In the genomic region with DNA sequence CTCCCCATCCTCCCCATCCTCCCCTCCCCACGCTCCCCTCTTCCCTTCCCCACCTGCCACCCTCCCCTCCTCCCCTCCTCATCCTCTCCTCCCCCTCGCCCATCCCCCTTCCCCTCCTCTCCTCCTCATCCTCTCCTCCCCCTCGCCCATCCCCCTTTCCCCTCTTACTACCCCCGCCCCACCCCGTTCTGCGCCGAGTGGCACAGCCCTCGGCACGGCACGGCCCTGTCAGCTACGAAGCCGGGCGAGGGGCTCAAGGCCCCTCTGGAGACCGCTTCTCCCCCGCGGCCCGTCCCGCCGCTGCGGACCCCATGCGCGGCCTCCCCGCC, we compare ENCODE assay signal across 12 cellular contexts.
DNase-seq lines count a peak whose midpoint lies in the region; ATAC-seq and TF ChIP-seq lines count a peak whose summit lies in the region.
"Had no signal": no experiment of that assay in that cellular context is flagged by ENCODE, and none has a peak within 500 bp of the region (broad histone marks: within the 10 kb centered on the region; RNA-seq: fewer than 3 reads in every experiment).

No MANE protein-coding gene starts in this region.

- no peak overlapping the region for H3K9ac ChIP-seq in iPS-15b (ENCODE audit: low read depth, low read length)
- no peak overlapping the region for H3K9ac ChIP-seq in Karpas-422 (ENCODE audit: low read length)

- intact Hi-C loops in Panc1 (cut with micrococcal nuclease; ENCODE audit: unreplicated experiment), result no loop called here
- intact Hi-C loops in left lung (cut with DNase I), result no loop called here

- H3K4me3 ChIP-seq in Panc1 (ENCODE audit: low read depth in 2 of 2, low read length in 2 of 2) (no peak overlapping the region), iPS-15b (ENCODE audit: low read depth, low read length) (peak overlapping the region; percentile 19), Karpas-422 (ENCODE audit: low read length) (no peak overlapping the region), left lung (no peak overlapping the region)
- H3K4me3 ChIP-seq: SJCRH30 had no signal

- TF ChIP-seq CTCF in Panc1 (IDR thresholded peaks at IDR 0.05) (0 out of 2 replicates have a peak, but pooled peaks have one; percentile 11), osteocyte (IDR thresholded peaks at IDR 0.05) (no peak), left lung (IDR thresholded peaks at IDR 0.05) (no peak)

- no peaks in the 10 kb centered on the region for H3K36me3 Mint-ChIP-seq in osteocyte (ENCODE audit: unreplicated experiment)
- H3K36me3 Mint-ChIP-seq: activated CD8-positive, alpha-beta memory T cell treated with anti-CD3 and anti-CD28 coated beads, Interleukin-2, amount 10 ng/mL, durations not matched to agents 7 days and 5 days had no signal

- H3K27ac ChIP-seq in Panc1 (ENCODE audit: low read length) (no peak overlapping the region), Karpas-422 (ENCODE audit: low read length) (no peak overlapping the region), left lung (no peak overlapping the region)
- H3K27ac ChIP-seq: SJCRH30, uterus had no signal

- H3K9me3 ChIP-seq in Panc1 (ENCODE audit: control insufficient read depth, insufficient read depth, low read depth, low read length) (no peaks in the 10 kb centered on the region), iPS-15b (ENCODE audit: control insufficient read depth, insufficient read depth, low read length) (no peaks in the 10 kb centered on the region), Karpas-422 (ENCODE audit: low read length) (no peaks in the 10 kb centered on the region), left lung (no peaks in the 10 kb centered on the region)
- H3K9me3 ChIP-seq: SJCRH30, uterus had no signal

- H3K4me1 ChIP-seq in Panc1 (ENCODE audit: control insufficient read depth, insufficient read depth, low read length) (no peaks in the 10 kb centered on the region), iPS-15b (ENCODE audit: control insufficient read depth, insufficient read depth, low read length) (peaks cover 8% of the 10 kb centered on the region), Karpas-422 (ENCODE audit: low read length) (no peaks in the 10 kb centered on the region), left lung (peaks cover 0 to 4% of the 10 kb centered on the region in 2 donors)
- H3K4me1 ChIP-seq: SJCRH30, uterus had no signal

- in situ Hi-C loops in Panc1 (cut with HindIII; ENCODE audit: low pct_unique_long_range_greater_than_20kb, low sequenced_read_pairs), result no loop called here

- H3K27me3 Mint-ChIP-seq in osteocyte (ENCODE audit: unreplicated experiment), result peaks cover 60% of the 10 kb centered on the region

- H3K4me2 ChIP-seq in Karpas-422 (ENCODE audit: low read depth, low read length, poor library complexity, severe bottlenecking), result no peak overlapping the region

- ATAC-seq in Panc1 (no peak), left lung (no peak), HG02981 (IDR thresholded peaks at IDR 0.05; ENCODE audit: unreplicated experiment) (no peak)

- no peaks in the 10 kb centered on the region for H4K20me1 ChIP-seq in Karpas-422 (ENCODE audit: insufficient read depth, low read depth, low read length)

- DNase-seq in stimulated activated CD4-positive, alpha-beta T cell treated with anti-CD3 and anti-CD28 coated beads, Interleukin-15, amount 100 ng/mL, for 24 hours, result peak; percentile 44
- no peak for DNase-seq in stimulated activated CD4-positive, alpha-beta T cell treated with anti-CD3 and anti-CD28 coated beads, Interleukin-4, amount 100 ng/mL, for 1 hour
- DNase-seq in Panc1 (ENCODE audit: low read depth, low spot score), result no peak
- no peak for DNase-seq in osteocyte (ENCODE audit: extremely low spot score, unreplicated experiment)
- no peak for DNase-seq in Karpas-422
- no peak for DNase-seq in left lung
- DNase-seq: SJCRH30 had no signal

- no peaks in the 10 kb centered on the region for H3K9me2 ChIP-seq in Karpas-422 (replicated peaks; ENCODE audit: insufficient read depth, low read length)

- BruUV-seq in Panc1 (replicated peaks; lab: Mats Ljungman, UMichigan), result no TSS peak

- H3K27me3 ChIP-seq in Panc1 (ENCODE audit: control insufficient read depth, insufficient read depth, low read length) (peaks cover 31% of the 10 kb centered on the region), iPS-15b (ENCODE audit: control insufficient read depth, insufficient read depth, low read length) (peaks cover 12% of the 10 kb centered on the region), Karpas-422 (ENCODE audit: low read length) (no peaks in the 10 kb centered on the region), left lung (peaks cover 19 to 95% of the 10 kb centered on the region in 2 donors)
- H3K27me3 ChIP-seq: SJCRH30 had no signal

- POLR2A ChIA-PET in Panc1 (lab: Charles Lee), result no interaction called here

- H3K27ac Mint-ChIP-seq in osteocyte (ENCODE audit: unreplicated experiment), result no peak overlapping the region
- H3K27ac Mint-ChIP-seq: activated CD8-positive, alpha-beta memory T cell treated with anti-CD3 and anti-CD28 coated beads, Interleukin-2, amount 10 ng/mL, durations not matched to agents 7 days and 5 days; naive thymus-derived CD8-positive, alpha-beta T cell had no signal

- no peaks in the 10 kb centered on the region for H3K9me3 Mint-ChIP-seq in osteocyte (ENCODE audit: unreplicated experiment)

- CTCF ChIA-PET in Panc1 (lab: Charles Lee), result no interaction called here

- no peak overlapping the region for H2AFZ ChIP-seq in Karpas-422 (ENCODE audit: low read length)

- H3K4me1 Mint-ChIP-seq in osteocyte (ENCODE audit: unreplicated experiment), result no peaks in the 10 kb centered on the region
- H3K4me1 Mint-ChIP-seq: activated CD8-positive, alpha-beta memory T cell treated with anti-CD3 and anti-CD28 coated beads, Interleukin-2, amount 10 ng/mL, durations not matched to agents 7 days and 5 days had no signal

- H3K79me2 ChIP-seq in Karpas-422 (ENCODE audit: low read length), result no peaks in the 10 kb centered on the region

- H3K4me3 Mint-ChIP-seq in osteocyte (ENCODE audit: unreplicated experiment), result no peak overlapping the region

- H3K36me3 ChIP-seq in Panc1 (ENCODE audit: control insufficient read depth, insufficient read depth, low read length), result no peaks in the 10 kb centered on the region
- no peaks in the 10 kb centered on the region for H3K36me3 ChIP-seq in iPS-15b (ENCODE audit: control insufficient read depth, insufficient read depth, low read length)
- no peaks in the 10 kb centered on the region for H3K36me3 ChIP-seq in Karpas-422 (ENCODE audit: insufficient read depth, low read length)
- H3K36me3 ChIP-seq in left lung, result no peaks in the 10 kb centered on the region
- H3K36me3 ChIP-seq: SJCRH30, uterus had no signal
